ENCODE assay signal across 13 cellular contexts in the genomic region with DNA sequence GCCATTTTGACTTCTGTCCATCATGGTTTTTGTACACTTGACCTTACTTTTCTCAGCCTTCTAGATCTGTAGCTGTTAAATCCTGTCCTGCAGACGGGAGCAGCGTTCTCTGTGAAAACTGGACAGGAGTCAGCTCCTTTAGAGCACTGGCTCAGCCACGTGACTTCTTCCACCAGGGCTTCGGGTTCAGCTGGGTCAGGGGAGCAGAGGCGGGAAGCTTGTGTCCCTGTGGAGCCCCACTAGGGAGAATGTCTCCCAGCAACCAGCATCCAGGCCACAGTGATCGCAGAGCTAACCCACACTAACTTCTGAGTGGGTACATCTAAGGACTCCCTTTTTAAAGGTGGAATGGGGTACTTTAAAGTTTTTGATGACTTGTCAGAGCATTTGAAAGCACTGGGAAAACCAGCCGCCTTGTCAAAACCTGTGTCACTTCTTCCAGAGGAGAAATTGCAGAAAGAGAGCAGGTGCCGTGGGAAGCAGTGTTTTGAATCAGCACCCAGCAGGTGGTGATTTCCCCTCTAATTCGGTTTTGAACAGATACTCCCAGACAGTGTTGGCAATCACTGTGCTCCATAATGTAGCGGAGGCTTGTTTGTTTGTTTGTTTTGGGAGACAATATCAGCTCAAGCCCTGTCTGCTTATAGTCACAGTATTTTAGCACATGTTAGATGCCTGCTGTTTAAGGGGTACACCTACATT. TPM values are rescaled to one million over a fixed set of nuclear protein-coding genes. Genes with fewer than 3 reads are reported as not detected.
A peak's percentile ranks its signal among the peaks of the same experiment; 100 is the strongest.
DNase-seq lines count a peak whose midpoint lies in the region; ATAC-seq, FAIRE-seq and TF ChIP-seq lines count a peak whose summit lies in the region.
"Had no signal": no experiment of that assay in that cellular context is flagged by ENCODE, and none has a peak within 500 bp of the region (broad histone marks: within the 10 kb centered on the region; RNA-seq: fewer than 3 reads in every experiment).

No MANE protein-coding gene starts in this region.

- 75% methylated on average over 10 of the region's 10 CpGs for WGBS in A549 (ENCODE audit: missing lambda C conversion rate)

- peaks cover 20% of the 10 kb centered on the region for H3K4me1 ChIP-seq in A549
- H3K4me1 ChIP-seq in GM23338 (ENCODE audit: insufficient read depth), result peaks cover 15% of the 10 kb centered on the region
- peaks cover 0 to 3% of the 10 kb centered on the region in 2 donors for H3K4me1 ChIP-seq in ascending aorta

- H3K27ac ChIP-seq in A549 (no peak overlapping the region), GM23338 (ENCODE audit: low read depth) (no peak overlapping the region), ascending aorta (no peak overlapping the region)
- H3K27ac ChIP-seq: SK-N-MC, transverse colon had no signal

- DNase-seq in A549 (ENCODE audit: low read depth in 1 of 2, low spot score in 1 of 2), result no peak
- peak; percentile 45 for DNase-seq in GM23338 (ENCODE audit: low spot score)
- DNase-seq in astrocyte of the hippocampus (ENCODE audit: low read depth, low spot score), result peak; percentile 28
- peak; percentile 9 for DNase-seq in left kidney (ENCODE audit: low read depth, low spot score)
- DNase-seq in activated CD8-positive, alpha-beta memory T cell treated with anti-CD3 and anti-CD28 coated beads, Interleukin-2, amount 50 U/mL, for 4 hours, result no peak
- DNase-seq in ascending aorta (ENCODE audit: low spot score in 2 of 2), result no peak
- DNase-seq in DMS53 (lab: John Stamatoyannopoulos, UW), result no peak
- DNase-seq: activated CD8-positive, alpha-beta T cell treated with anti-CD3 and anti-CD28 coated beads for 36 hours; NCI-H2029 treated with DMSO at 0.1 percent for 48 hours; transverse colon had no signal

- TF ChIP-seq POLR2A in A549 (IDR thresholded peaks at IDR 0.05; ENCODE audit: low read length), result no peak

- peaks cover 40% of the 10 kb centered on the region for H3K4me1 Mint-ChIP-seq in GM23338

- no peak for FAIRE-seq in A549 (lab: Jason Lieb, UNC)
- FAIRE-seq: endometrium had no signal

- TF ChIP-seq EP300 in A549 (IDR thresholded peaks at IDR 0.05), result no peak

- H3K9me3 ChIP-seq in A549 (no peaks in the 10 kb centered on the region), ascending aorta (no peaks in the 10 kb centered on the region)
- H3K9me3 ChIP-seq: transverse colon had no signal

- H3K9me3 Mint-ChIP-seq in GM23338, result no peaks in the 10 kb centered on the region

- TF ChIP-seq CTCF in A549 (IDR thresholded peaks at IDR 0.05), result no peak
- no peak for TF ChIP-seq CTCF in GM23338 (conservative IDR thresholded peaks at IDR 0.05; ENCODE audit: low read depth in 2 of 2)
- no peak for TF ChIP-seq CTCF in ascending aorta (IDR thresholded peaks at IDR 0.05)

- H3K27me3 ChIP-seq in GM23338 (ENCODE audit: insufficient read depth), result no peaks in the 10 kb centered on the region
- no peaks in the 10 kb centered on the region for H3K27me3 ChIP-seq in ascending aorta
- H3K27me3 ChIP-seq: transverse colon had no signal

- POLR2A ChIA-PET in A549 (lab: Yijun Ruan, JAX), result no interaction called here

- H3K27me3 Mint-ChIP-seq in GM23338 (ENCODE audit: insufficient read depth, low read depth, poor library complexity), result no peaks in the 10 kb centered on the region
- H3K27me3 Mint-ChIP-seq: activated CD8-positive, alpha-beta T cell treated with anti-CD3 and anti-CD28 coated beads for 36 hours had no signal

- H3F3A ChIP-seq in GM23338 (replicated peaks; ENCODE audit: low read depth), result no peaks in the 10 kb centered on the region

- no peak overlapping the region for H2AFZ ChIP-seq in GM23338

- H3K36me3 Mint-ChIP-seq in GM23338 (ENCODE audit: low read depth), result no peaks in the 10 kb centered on the region; the same call in 2 of the 3 replicates

- H3K4me2 ChIP-seq in A549 (no peak overlapping the region), GM23338 (0 out of 2 replicates have a peak overlapping the region, but pooled peaks have one; percentile 15)

- CTCF ChIA-PET in A549 (lab: Yijun Ruan, JAX), result interaction anchor here (1.1 to 1.2 kb wide), 2 partner anchors 26 to 53 kb away, joined by 3 read pairs; no protein-coding TSS in a partner anchor

- H3K4me3 ChIP-seq in A549, result no peak overlapping the region
- H3K4me3 ChIP-seq in GM23338, result no peak overlapping the region
- no peak overlapping the region for H3K4me3 ChIP-seq in ascending aorta
- H3K4me3 ChIP-seq: SK-N-MC, transverse colon had no signal

- H3K27ac Mint-ChIP-seq in GM23338, result no peak overlapping the region; the same call in none of the 2 replicates
- H3K27ac Mint-ChIP-seq: activated CD8-positive, alpha-beta T cell treated with anti-CD3 and anti-CD28 coated beads for 36 hours had no signal

- no peaks in the 10 kb centered on the region for H3K9me2 ChIP-seq in GM23338 (ENCODE audit: insufficient read depth)

- H3K79me2 ChIP-seq in GM23338 (replicated peaks; ENCODE audit: insufficient read depth), result no peaks in the 10 kb centered on the region

- intact Hi-C loops in ascending aorta (cut with DNase I), result no loop called here

- no peaks in the 10 kb centered on the region for H4K20me1 ChIP-seq in GM23338 (replicated peaks; ENCODE audit: insufficient read depth)

- no peak overlapping the region for H3K4me3 Mint-ChIP-seq in GM23338
- H3K4me3 Mint-ChIP-seq: activated CD8-positive, alpha-beta T cell treated with anti-CD3 and anti-CD28 coated beads for 36 hours had no signal

- ATAC-seq in A549 (peak; percentile 23 to 46; a peak in 3 of 6 replicates), GM23338 (peak; percentile 76), HG03175 (IDR thresholded peaks at IDR 0.05; ENCODE audit: unreplicated experiment) (no peak)
- ATAC-seq: activated CD8-positive, alpha-beta T cell treated with anti-CD3 and anti-CD28 coated beads for 36 hours had no signal

- H3K36me3 ChIP-seq in GM23338 (ENCODE audit: insufficient read depth) (no peaks in the 10 kb centered on the region), ascending aorta (no peaks in the 10 kb centered on the region)
- H3K36me3 ChIP-seq: transverse colon had no signal

- no peak for TF ChIP-seq RAD21 in A549 (conservative IDR thresholded peaks at IDR 0.05 in 1 of 2, IDR thresholded peaks at IDR 0.05 in 1 of 2)

TF ChIP-seq in A549, 52 proteins besides CTCF, POLR2A, EP300 and RAD21 (continues in another document):
- TF ChIP-seq ZSCAN20 (CRISPR knock-in tag; IDR thresholded peaks at IDR 0.05) (no peak), FOXS1 (CRISPR knock-in tag; IDR thresholded peaks at IDR 0.05) (no peak), RARB (CRISPR knock-in tag; IDR thresholded peaks at IDR 0.05) (no peak), KDM5A (IDR thresholded peaks at IDR 0.05) (no peak), RNF2 (IDR thresholded peaks at IDR 0.05; ENCODE audit: borderline replicate concordance, low read depth) (no peak)

TF ChIP-seq in GM23338, 12 proteins besides CTCF, POLR2A, EP300 and RAD21 (continues in another document):
- TF ChIP-seq ZNF331 (CRISPR knock-in tag; IDR thresholded peaks at IDR 0.05; ENCODE audit: low read depth), result no peak

RNA-seq across cellular contexts. Expression of gene DERA, which starts 17.9 kb away (rescaled TPM):
- 50.5 and 65.0 TPM in 2 replicates for polyA plus RNA-seq in A549 (2011; rRNA removed)
- 22.5 and 26.4 TPM in 2 replicates for polyA plus RNA-seq in A549 (2012; cell fraction: cytosol; rRNA removed)
- 8.0 and 15.7 TPM in 2 replicates for polyA plus RNA-seq in A549 (2012; cell fraction: nucleus; rRNA removed)
- 45.2 to 49.4 TPM (median 45.3 TPM) in 3 replicates for polyA plus RNA-seq in A549 (2017; fragmentation: RNase III; extraction: RNeasy Plus Mini Kit Qiagen cat#74134 plus additional on column Dnase treatment)
- polyA minus RNA-seq in A549 (2011; rRNA and poly(A)+ RNA removed), result 23.4 and 31.0 TPM in 2 replicates
- total RNA-seq in GM23338 (2014; rRNA removed; shearing (Covaris generic)), result 20.4 and 29.6 TPM in 2 replicates
- 23.8 and 27.3 TPM in 2 replicates for polyA plus RNA-seq in GM23338 (2016; fragmentation: Nextera tagmentation; extraction: Ambion mirVana)
- 5.6 TPM for total RNA-seq in ascending aorta

RNA-seq across cellular contexts. Expression of gene STRAP, which starts 46.8 kb away (rescaled TPM):
- polyA plus RNA-seq in A549 (2011; rRNA removed), result 209 and 300 TPM in 2 replicates
- 126 and 144 TPM in 2 replicates for polyA plus RNA-seq in A549 (2012; cell fraction: cytosol; rRNA removed)
- polyA plus RNA-seq in A549 (2012; cell fraction: nucleus; rRNA removed), result 83.6 and 103 TPM in 2 replicates
- polyA plus RNA-seq in A549 (2017; fragmentation: RNase III; extraction: RNeasy Plus Mini Kit Qiagen cat#74134 plus additional on column Dnase treatment), result 191 to 209 TPM (median 201 TPM) in 3 replicates
- 175 and 188 TPM in 2 replicates for polyA minus RNA-seq in A549 (2011; rRNA and poly(A)+ RNA removed)
- 229 and 236 TPM in 2 replicates for total RNA-seq in GM23338 (2014; rRNA removed; shearing (Covaris generic))
- 403 and 408 TPM in 2 replicates for polyA plus RNA-seq in GM23338 (2016; fragmentation: Nextera tagmentation; extraction: Ambion mirVana)
- total RNA-seq in ascending aorta, result 17.1 TPM

Comparison
In these comparisons a context has a peak if more than half of its experiments do, and no peak if none do; other contexts are left out.
1. DNase-seq: peak in GM23338 (single experiment), astrocyte of the hippocampus (single experiment) and left kidney (single experiment); none in A549 (0 of 2), activated CD8-positive, alpha-beta memory T cell treated with anti-CD3 and anti-CD28 coated beads, Interleukin-2, amount 50 U/mL, for 4 hours (single experiment), ascending aorta (0 of 2) and DMS53 (single experiment).
2. RNA of gene STRAP, which starts 46.8 kb away (total RNA-seq): 229 to 236 TPM in GM23338; 17.1 TPM in ascending aorta (single experiment); every median in the first group is over 10 times any median in the second.